ENCODE assay signal across 1 cellular context in genomic region chr18:56650944-56651770, GRCh38.
TF ChIP-seq lines count a peak whose summit lies in the region.

Gene WDR7 (plus strand): TSS chr18:56651359. CDS start chr18:56672516, 21,157 bp downstream.

TF ChIP-seq in HCT116, 20 proteins besides CTCF, POLR2A, EP300 and RAD21 (continued from another document):
- TF ChIP-seq EZH2phosphoT487 (IDR thresholded peaks at IDR 0.05; ENCODE audit: borderline replicate concordance) (no peak), ELF1 (IDR thresholded peaks at IDR 0.05; ENCODE audit: borderline replicate concordance, low read depth) (no peak), POLR2AphosphoS5 (IDR thresholded peaks at IDR 0.05; ENCODE audit: low read depth, low read length) (peak; percentile 69), EZH2 (IDR thresholded peaks at IDR 0.05) (no peak), TCF7L2 (IDR thresholded peaks at IDR 0.05; ENCODE audit: borderline replicate concordance, extremely low read depth, insufficient read depth, insufficient read length) (peak; percentile 59), ZNF274 (IDR thresholded peaks at IDR 0.05; ENCODE audit: low read depth, low read length) (no peak)
TF ChIP-seq in HCT116: peak in this region for 11.
